10 cellular contexts compared by ENCODE assay signal in the genomic region with DNA sequence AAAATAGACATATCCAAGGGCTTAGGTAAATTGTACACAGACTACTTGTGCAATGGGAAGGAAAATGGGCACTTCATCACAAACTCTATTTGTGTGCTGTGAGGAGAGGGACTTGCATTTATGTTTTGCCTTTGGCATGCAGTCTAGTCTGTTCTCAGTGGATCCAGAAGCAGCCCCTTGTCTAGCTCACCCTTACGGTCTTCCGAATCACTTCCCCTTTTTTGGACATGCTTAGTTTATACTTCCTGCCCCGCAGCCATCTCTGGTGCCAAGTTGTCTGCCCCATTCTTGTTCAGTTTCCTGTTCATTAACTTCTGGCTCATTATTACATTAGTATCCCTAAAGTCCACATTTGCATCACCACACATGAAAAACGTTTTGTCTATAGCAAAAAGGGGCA.
A peak's percentile ranks its signal among the peaks of the same experiment; 100 is the strongest.
DNase-seq lines count a peak whose midpoint lies in the region; ATAC-seq lines count a peak whose summit lies in the region.
"Had no signal": no experiment of that assay in that cellular context is flagged by ENCODE, and none has a peak within 500 bp of the region (broad histone marks: within the 10 kb centered on the region; RNA-seq: fewer than 3 reads in every experiment).

No MANE protein-coding gene starts in this region.

- DNase-seq in dermis blood vessel endothelial cell (peak; percentile 81), kidney glomerular epithelial cell (lab: John Stamatoyannopoulos, UW) (no peak), ureter (ENCODE audit: low spot score) (no peak)
- DNase-seq in stimulated activated CD4-positive, alpha-beta T cell treated with anti-CD3 and anti-CD28 coated beads, Interleukin-4, amount 100 ng/mL, for 24 hours: no peak
- DNase-seq in effector memory CD4-positive, alpha-beta T cell: no peak
- DNase-seq: activated CD4-positive, alpha-beta T cell treated with anti-CD3 and anti-CD28 coated beads for 36 hours; upper lobe of right lung had no signal

- no peaks in the 10 kb centered on the region for H3K9me3 ChIP-seq in effector memory CD4-positive, alpha-beta T cell (ENCODE audit: control insufficient read depth, low read length)
- H3K9me3 ChIP-seq: upper lobe of right lung had no signal

- H3K27ac ChIP-seq in effector memory CD4-positive, alpha-beta T cell (ENCODE audit: insufficient read depth, low read length, poor library complexity, severe bottlenecking): no peak overlapping the region
- H3K27ac ChIP-seq: upper lobe of right lung had no signal

- no peaks in the 10 kb centered on the region for H3K4me1 ChIP-seq in effector memory CD4-positive, alpha-beta T cell (ENCODE audit: control insufficient read depth, insufficient read depth, low read length, poor library complexity, severe bottlenecking)
- H3K4me1 ChIP-seq: upper lobe of right lung had no signal

- H3K27me3 ChIP-seq in effector memory CD4-positive, alpha-beta T cell (replicated peaks; ENCODE audit: control insufficient read depth, insufficient read depth, low read length, poor library complexity, severe bottlenecking): no peaks in the 10 kb centered on the region
- H3K27me3 ChIP-seq: upper lobe of right lung had no signal

- no peaks in the 10 kb centered on the region for H3K36me3 ChIP-seq in effector memory CD4-positive, alpha-beta T cell (ENCODE audit: control insufficient read depth, insufficient read depth, low read length)
- H3K36me3 ChIP-seq: upper lobe of right lung had no signal

- H3K4me3 ChIP-seq in effector memory CD4-positive, alpha-beta T cell (ENCODE audit: insufficient read depth, low read depth, low read length, poor library complexity, severe bottlenecking): no peak overlapping the region
- H3K4me3 ChIP-seq: upper lobe of right lung had no signal

- ATAC-seq in GM18519 (IDR thresholded peaks at IDR 0.05; ENCODE audit: low FRiP score, unreplicated experiment) (peak; percentile 98), GM21717 (IDR thresholded peaks at IDR 0.05; ENCODE audit: unreplicated experiment) (peak; percentile 95), HG03571 (IDR thresholded peaks at IDR 0.05; ENCODE audit: unreplicated experiment) (peak; percentile 97)
- ATAC-seq: activated CD4-positive, alpha-beta T cell treated with anti-CD3 and anti-CD28 coated beads for 36 hours; upper lobe of right lung had no signal
